ENCODE assay signal across 25 cellular contexts in the genomic region with DNA sequence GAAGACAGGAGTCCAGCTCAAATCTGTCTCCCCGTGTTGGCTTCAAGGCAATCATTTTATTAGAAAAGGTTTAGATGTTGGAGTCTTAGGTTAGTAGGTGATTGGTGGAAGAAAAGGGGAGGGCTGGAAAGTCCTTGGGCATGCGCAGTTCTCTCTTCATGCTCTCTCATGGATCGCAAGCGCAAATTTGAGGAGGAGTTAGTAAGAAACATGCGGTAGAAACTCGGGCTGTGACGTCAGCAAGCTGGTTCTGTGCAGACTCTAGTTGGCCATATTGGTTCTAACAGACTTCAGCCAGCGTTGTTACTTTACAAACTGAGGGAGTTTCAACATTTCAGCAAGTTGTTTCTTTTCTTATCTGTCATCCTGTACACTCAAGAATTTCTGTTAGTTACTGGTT.
"Had no signal": no experiment of that assay in that cellular context is flagged by ENCODE, and none has a peak within 500 bp of the region (broad histone marks: within the 10 kb centered on the region; RNA-seq: fewer than 3 reads in every experiment).

No MANE protein-coding gene starts in this region.

- H3K4me1 Mint-ChIP-seq: activated CD4-positive, alpha-beta T cell treated with anti-CD3 and anti-CD28 coated beads, Interleukin-2, amount 10 ng/mL, durations not matched to agents 7 days and 5 days; activated naive CD8-positive, alpha-beta T cell treated with anti-CD3 and anti-CD28 coated beads, Interleukin-2, amount 10 ng/mL, durations not matched to agents 7 days and 5 days; T-cell had no signal

- H3K4me3 Mint-ChIP-seq: activated CD4-positive, alpha-beta memory T cell treated with anti-CD3 and anti-CD28 coated beads for 36 hours; activated CD4-positive, alpha-beta T cell treated with anti-CD3 and anti-CD28 coated beads, Interleukin-2, amount 10 ng/mL, durations not matched to agents 7 days and 5 days; activated naive CD8-positive, alpha-beta T cell treated with anti-CD3 and anti-CD28 coated beads, Interleukin-2, amount 10 ng/mL, durations not matched to agents 7 days and 5 days; T-cell had no signal

- H3K36me3 Mint-ChIP-seq: activated CD4-positive, alpha-beta memory T cell treated with anti-CD3 and anti-CD28 coated beads for 36 hours; activated naive CD8-positive, alpha-beta T cell treated with anti-CD3 and anti-CD28 coated beads, Interleukin-2, amount 10 ng/mL, durations not matched to agents 7 days and 5 days; T-cell had no signal

- DNase-seq: activated CD4-positive, alpha-beta memory T cell treated with anti-CD3 and anti-CD28 coated beads for 36 hours; activated CD4-positive, alpha-beta T cell treated with anti-CD3 and anti-CD28 coated beads, Interleukin-2, amount 10 ng/mL, durations not matched to agents 7 days and 5 days; activated CD4-positive, CD25-positive, alpha-beta regulatory T cell; activated gamma-delta T cell treated with Interleukin-2 at 50 U/mL for 16 hours; activated naive CD4-positive, alpha-beta T cell treated with anti-CD3 and anti-CD28 coated beads, Interleukin-2, amount 50 U/mL, for 16 hours; activated naive CD8-positive, alpha-beta T cell treated with anti-CD3 and anti-CD28 coated beads, Interleukin-2, amount 10 ng/mL, durations not matched to agents 7 days and 5 days; activated T-cell treated with anti-CD3 and anti-CD28 coated beads for 4 hours; activated T-cell treated with anti-CD3 and anti-CD28 coated beads, Interleukin-2, amount 50 U/mL, for 48 hours; adrenal gland; anterior cingulate cortex; cerebellar nuclear complex; Kasumi-1; NCI-H1048; NCI-H146; NCI-H187 treated with DMSO at 0.1 percent for 48 hours; NCI-H2081 treated with DMSO at 0.1 percent for 48 hours; NCI-H446; NCI-H524; NCI-H748 treated with DMSO at 0.1 percent for 48 hours; PC-3; SIG-M5; T-cell had no signal

- H3K9me3 ChIP-seq: adrenal gland had no signal

- H3K9me3 Mint-ChIP-seq: activated CD4-positive, alpha-beta T cell treated with anti-CD3 and anti-CD28 coated beads, Interleukin-2, amount 10 ng/mL, durations not matched to agents 7 days and 5 days; activated naive CD8-positive, alpha-beta T cell treated with anti-CD3 and anti-CD28 coated beads, Interleukin-2, amount 10 ng/mL, durations not matched to agents 7 days and 5 days; activated T-helper 2 cell treated with anti-CD3 and anti-CD28 coated beads, Interferon-gamma antibody, Interleukin-2, Interleukin-4, amounts not matched to agents 10 μg/mL and 5 μg/mL and 100 μg/mL, durations not matched to agents 14 hours and 24 hours and 36 hours had no signal

- H3K4me1 ChIP-seq: adrenal gland had no signal

- ATAC-seq: PC-3, T-cell had no signal

- H3K27me3 ChIP-seq: adrenal gland had no signal

- H3K27ac ChIP-seq: adrenal gland, SK-N-MC, VCaP had no signal

- H3K27ac Mint-ChIP-seq: activated CD4-positive, alpha-beta memory T cell treated with anti-CD3 and anti-CD28 coated beads for 36 hours; activated CD4-positive, alpha-beta T cell treated with anti-CD3 and anti-CD28 coated beads, Interleukin-2, amount 10 ng/mL, durations not matched to agents 7 days and 5 days; activated naive CD8-positive, alpha-beta T cell treated with anti-CD3 and anti-CD28 coated beads, Interleukin-2, amount 10 ng/mL, durations not matched to agents 7 days and 5 days; activated T-helper 2 cell treated with anti-CD3 and anti-CD28 coated beads, Interferon-gamma antibody, Interleukin-2, Interleukin-4, amounts not matched to agents 10 μg/mL and 5 μg/mL and 100 μg/mL, durations not matched to agents 14 hours and 24 hours and 36 hours; T-cell had no signal

- H3K36me3 ChIP-seq: adrenal gland had no signal

- H3K4me3 ChIP-seq: adrenal gland, SK-N-MC had no signal
